20 cellular contexts compared by ENCODE assay signal in genomic region chr13:80074143-80074752, GRCh38.
"Had no signal": no experiment of that assay in that cellular context is flagged by ENCODE, and none has a peak within 500 bp of the region (broad histone marks: within the 10 kb centered on the region; RNA-seq: fewer than 3 reads in every experiment).

No MANE protein-coding gene starts in this region.

- H3K27ac ChIP-seq: left lung, sigmoid colon, uterus had no signal

- H3K4me2 ChIP-seq: smooth muscle cell had no signal

- H3K27me3 ChIP-seq: left lung, sigmoid colon, uterus had no signal

- H3K4me3 ChIP-seq: left lung, sigmoid colon, smooth muscle cell, uterus had no signal

- H3K36me3 ChIP-seq: left lung, sigmoid colon, uterus had no signal

- H3K4me1 ChIP-seq: left lung, sigmoid colon, uterus had no signal

- ATAC-seq: left lung; stimulated activated naive B cell treated with anti-CD40 and anti-IgM and Interleukin-4, amounts not matched to agents 10 μg/mL and 1 μg/mL and 100 μg/mL, for 72 hours had no signal

- H3K9me3 ChIP-seq: left lung, sigmoid colon, uterus had no signal

- DNase-seq: activated CD4-positive, alpha-beta memory T cell treated with anti-CD3 and anti-CD28 coated beads for 36 hours; activated CD4-positive, alpha-beta T cell treated with anti-CD3 and anti-CD28 coated beads for 48 hours; activated naive CD4-positive, alpha-beta T cell treated with Interleukin-2 at 50 U/mL for 16 hours; activated naive CD8-positive, alpha-beta T cell treated with anti-CD3 and anti-CD28 coated beads for 36 hours; activated T-cell treated with anti-CD3 and anti-CD28 coated beads, Interleukin-2, amount 50 U/mL, for 48 hours; cortex of kidney; erythroblast; foreskin fibroblast; immature natural killer cell; mammary epithelial cell; naive B cell; sigmoid colon; stimulated activated CD4-positive, alpha-beta T cell treated with anti-CD3 and anti-CD28 coated beads, Interleukin-15, amount 100 ng/mL, for 24 hours; stimulated activated CD8-positive, alpha-beta memory T cell treated with anti-CD3 and anti-CD28 coated beads, Interleukin-4, amount 100 ng/mL, for 48 hours; stimulated activated naive B cell treated with anti-CD40 and anti-IgM and Interleukin-4, amounts not matched to agents 10 μg/mL and 1 μg/mL and 100 μg/mL, for 72 hours; T1000; trophoblast cell; uterus had no signal
